7 cellular contexts compared by ENCODE assay signal in the genomic region with DNA sequence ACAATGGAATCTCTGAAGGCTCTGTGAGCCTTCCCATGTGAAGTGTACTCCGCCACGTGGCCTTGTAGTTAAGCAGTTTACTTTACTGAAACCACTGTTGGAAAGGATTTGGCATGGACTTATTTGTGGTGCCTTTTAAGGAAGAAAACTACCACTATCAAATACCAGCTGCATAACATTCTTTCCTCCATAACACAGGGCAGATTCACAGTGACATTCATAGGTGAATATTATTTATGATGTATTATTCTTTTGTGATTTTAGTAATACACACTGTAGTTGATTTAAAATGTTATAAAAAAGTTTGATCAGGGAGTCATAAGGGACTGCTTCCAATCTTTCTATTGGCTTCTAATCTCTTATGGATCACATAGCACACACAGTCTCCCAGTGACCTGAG.
"Had no signal": no experiment of that assay in that cellular context is flagged by ENCODE, and none has a peak within 500 bp of the region (broad histone marks: within the 10 kb centered on the region; RNA-seq: fewer than 3 reads in every experiment).

No MANE protein-coding gene starts in this region.

- DNase-seq: GM23248, GOT3, H9, HCEC 1CT had no signal

- H3K27ac ChIP-seq: GM23248, HL-60 had no signal

- H3K4me3 ChIP-seq: GM23248 had no signal

- H3K27me3 Mint-ChIP-seq: IgD-negative memory B cell had no signal

- H3K27ac Mint-ChIP-seq: IgD-negative memory B cell had no signal

- ATAC-seq: HepG2 had no signal

- H3K4me3 Mint-ChIP-seq: H9, IgD-negative memory B cell had no signal

- H3K9ac ChIP-seq: GM23248 had no signal

- H3K4me1 Mint-ChIP-seq: IgD-negative memory B cell had no signal

- H3K36me3 Mint-ChIP-seq: IgD-negative memory B cell had no signal

- H2AFZ ChIP-seq: GM23248 had no signal
